In the genomic region with DNA sequence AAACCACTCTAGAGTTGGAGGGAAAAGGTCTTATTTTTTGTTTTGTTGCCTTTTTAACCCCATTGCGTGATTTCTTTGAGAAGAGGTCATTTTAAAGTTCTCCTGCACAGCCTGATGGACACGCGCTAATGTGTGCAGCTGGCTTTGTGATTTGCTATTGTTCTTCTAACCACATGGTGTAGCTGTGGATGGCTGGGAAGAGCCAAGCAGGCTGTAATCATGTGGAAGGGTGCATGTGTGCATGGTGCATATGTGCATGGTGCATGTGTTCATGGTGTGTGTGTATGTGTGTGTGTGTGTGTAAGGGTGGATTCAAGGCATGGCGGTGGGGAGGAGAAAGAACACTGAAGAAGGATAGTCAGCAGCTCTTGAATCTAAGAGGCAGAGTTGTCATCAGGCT, we compare ENCODE assay signal across 2 cellular contexts.
TF ChIP-seq lines count a peak whose summit lies in the region.

No MANE protein-coding gene starts in this region.

TF ChIP-seq in neural cell, 6 proteins besides CTCF, POLR2A, EP300 and RAD21 (continued from another document):
- TF ChIP-seq, protein P1, sequence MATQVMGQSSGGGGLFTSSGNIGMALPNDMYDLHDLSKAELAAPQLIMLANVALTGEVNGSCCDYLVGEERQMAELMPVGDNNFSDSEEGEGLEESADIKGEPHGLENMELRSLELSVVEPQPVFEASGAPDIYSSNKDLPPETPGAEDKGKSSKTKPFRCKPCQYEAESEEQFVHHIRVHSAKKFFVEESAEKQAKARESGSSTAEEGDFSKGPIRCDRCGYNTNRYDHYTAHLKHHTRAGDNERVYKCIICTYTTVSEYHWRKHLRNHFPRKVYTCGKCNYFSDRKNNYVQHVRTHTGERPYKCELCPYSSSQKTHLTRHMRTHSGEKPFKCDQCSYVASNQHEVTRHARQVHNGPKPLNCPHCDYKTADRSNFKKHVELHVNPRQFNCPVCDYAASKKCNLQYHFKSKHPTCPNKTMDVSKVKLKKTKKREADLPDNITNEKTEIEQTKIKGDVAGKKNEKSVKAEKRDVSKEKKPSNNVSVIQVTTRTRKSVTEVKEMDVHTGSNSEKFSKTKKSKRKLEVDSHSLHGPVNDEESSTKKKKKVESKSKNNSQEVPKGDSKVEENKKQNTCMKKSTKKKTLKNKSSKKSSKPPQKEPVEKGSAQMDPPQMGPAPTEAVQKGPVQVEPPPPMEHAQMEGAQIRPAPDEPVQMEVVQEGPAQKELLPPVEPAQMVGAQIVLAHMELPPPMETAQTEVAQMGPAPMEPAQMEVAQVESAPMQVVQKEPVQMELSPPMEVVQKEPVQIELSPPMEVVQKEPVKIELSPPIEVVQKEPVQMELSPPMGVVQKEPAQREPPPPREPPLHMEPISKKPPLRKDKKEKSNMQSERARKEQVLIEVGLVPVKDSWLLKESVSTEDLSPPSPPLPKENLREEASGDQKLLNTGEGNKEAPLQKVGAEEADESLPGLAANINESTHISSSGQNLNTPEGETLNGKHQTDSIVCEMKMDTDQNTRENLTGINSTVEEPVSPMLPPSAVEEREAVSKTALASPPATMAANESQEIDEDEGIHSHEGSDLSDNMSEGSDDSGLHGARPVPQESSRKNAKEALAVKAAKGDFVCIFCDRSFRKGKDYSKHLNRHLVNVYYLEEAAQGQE (IDR thresholded peaks at IDR 0.05; ENCODE audit: borderline replicate concordance): no peak

TF ChIP-seq in GM23338, 12 proteins besides CTCF, POLR2A, EP300 and RAD21 (continued from another document):
- TF ChIP-seq, protein P1 (IDR thresholded peaks at IDR 0.05; ENCODE audit: unreplicated experiment): no peak
- TF ChIP-seq CREB1 (CRISPR knock-in tag; IDR thresholded peaks at IDR 0.05; ENCODE audit: low read depth) (no peak), NANOG (IDR thresholded peaks at IDR 0.05; ENCODE audit: borderline replicate concordance) (no peak)
- TF ChIP-seq, protein P2, sequence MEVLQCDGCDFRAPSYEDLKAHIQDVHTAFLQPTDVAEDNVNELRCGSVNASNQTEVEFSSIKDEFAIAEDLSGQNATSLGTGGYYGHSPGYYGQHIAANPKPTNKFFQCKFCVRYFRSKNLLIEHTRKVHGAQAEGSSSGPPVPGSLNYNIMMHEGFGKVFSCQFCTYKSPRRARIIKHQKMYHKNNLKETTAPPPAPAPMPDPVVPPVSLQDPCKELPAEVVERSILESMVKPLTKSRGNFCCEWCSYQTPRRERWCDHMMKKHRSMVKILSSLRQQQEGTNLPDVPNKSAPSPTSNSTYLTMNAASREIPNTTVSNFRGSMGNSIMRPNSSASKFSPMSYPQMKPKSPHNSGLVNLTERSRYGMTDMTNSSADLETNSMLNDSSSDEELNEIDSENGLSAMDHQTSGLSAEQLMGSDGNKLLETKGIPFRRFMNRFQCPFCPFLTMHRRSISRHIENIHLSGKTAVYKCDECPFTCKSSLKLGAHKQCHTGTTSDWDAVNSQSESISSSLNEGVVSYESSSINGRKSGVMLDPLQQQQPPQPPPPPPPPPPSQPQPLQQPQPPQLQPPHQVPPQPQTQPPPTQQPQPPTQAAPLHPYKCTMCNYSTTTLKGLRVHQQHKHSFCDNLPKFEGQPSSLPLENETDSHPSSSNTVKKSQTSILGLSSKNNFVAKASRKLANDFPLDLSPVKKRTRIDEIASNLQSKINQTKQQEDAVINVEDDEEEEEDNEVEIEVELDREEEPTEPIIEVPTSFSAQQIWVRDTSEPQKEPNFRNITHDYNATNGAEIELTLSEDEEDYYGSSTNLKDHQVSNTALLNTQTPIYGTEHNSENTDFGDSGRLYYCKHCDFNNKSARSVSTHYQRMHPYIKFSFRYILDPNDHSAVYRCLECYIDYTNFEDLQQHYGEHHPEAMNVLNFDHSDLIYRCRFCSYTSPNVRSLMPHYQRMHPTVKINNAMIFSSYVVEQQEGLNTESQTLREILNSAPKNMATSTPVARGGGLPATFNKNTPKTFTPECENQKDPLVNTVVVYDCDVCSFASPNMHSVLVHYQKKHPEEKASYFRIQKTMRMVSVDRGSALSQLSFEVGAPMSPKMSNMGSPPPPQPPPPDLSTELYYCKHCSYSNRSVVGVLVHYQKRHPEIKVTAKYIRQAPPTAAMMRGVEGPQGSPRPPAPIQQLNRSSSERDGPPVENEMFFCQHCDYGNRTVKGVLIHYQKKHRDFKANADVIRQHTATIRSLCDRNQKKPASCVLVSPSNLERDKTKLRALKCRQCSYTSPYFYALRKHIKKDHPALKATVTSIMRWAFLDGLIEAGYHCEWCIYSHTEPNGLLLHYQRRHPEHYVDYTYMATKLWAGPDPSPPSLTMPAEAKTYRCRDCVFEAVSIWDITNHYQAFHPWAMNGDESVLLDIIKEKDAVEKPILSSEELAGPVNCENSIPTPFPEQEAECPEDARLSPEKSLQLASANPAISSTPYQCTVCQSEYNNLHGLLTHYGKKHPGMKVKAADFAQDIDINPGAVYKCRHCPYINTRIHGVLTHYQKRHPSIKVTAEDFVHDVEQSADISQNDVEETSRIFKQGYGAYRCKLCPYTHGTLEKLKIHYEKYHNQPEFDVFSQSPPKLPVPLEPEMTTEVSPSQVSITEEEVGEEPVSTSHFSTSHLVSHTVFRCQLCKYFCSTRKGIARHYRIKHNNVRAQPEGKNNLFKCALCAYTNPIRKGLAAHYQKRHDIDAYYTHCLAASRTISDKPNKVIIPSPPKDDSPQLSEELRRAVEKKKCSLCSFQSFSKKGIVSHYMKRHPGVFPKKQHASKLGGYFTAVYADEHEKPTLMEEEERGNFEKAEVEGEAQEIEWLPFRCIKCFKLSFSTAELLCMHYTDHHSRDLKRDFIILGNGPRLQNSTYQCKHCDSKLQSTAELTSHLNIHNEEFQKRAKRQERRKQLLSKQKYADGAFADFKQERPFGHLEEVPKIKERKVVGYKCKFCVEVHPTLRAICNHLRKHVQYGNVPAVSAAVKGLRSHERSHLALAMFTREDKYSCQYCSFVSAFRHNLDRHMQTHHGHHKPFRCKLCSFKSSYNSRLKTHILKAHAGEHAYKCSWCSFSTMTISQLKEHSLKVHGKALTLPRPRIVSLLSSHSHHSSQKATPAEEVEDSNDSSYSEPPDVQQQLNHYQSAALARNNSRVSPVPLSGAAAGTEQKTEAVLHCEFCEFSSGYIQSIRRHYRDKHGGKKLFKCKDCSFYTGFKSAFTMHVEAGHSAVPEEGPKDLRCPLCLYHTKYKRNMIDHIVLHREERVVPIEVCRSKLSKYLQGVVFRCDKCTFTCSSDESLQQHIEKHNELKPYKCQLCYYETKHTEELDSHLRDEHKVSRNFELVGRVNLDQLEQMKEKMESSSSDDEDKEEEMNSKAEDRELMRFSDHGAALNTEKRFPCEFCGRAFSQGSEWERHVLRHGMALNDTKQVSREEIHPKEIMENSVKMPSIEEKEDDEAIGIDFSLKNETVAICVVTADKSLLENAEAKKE (CRISPR knock-in tag; IDR thresholded peaks at IDR 0.05): no peak
